Comparison of ENCODE assay signal across 8 cellular contexts in the genomic region with DNA sequence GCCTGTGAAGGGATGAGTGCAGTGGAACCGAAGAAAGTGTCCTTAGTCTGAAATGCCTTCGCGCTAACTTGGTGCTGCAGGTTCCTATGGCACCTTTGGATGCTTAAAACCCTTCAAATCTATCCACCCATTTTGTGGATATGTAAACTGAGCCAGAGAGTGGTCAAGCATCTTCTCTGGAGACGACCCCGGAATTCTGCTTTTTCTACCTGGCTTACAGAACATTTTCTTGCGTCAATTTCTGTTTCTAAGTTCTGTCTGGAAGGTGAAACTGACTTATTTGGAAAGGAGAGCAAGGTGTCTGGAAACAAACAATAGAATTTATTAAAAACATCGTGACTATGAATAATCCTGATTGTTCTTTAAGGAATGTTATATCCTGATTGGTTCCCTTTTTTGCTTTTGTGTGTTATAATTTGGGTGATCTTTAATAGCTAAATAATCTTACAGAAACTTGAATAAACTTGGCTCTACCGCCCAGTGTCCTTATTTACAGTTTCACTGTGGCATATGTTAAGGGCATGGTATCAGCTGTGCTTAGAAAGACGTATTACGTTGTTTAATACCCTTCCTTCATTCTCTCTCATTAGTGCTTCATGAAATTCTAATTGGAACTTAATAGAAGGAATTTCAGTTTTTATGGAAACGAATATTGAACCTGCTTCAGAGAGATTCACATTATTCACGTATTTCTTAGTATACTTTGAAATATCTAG. TPM values are rescaled to one million over a fixed set of nuclear protein-coding genes. Genes with fewer than 3 reads are reported as not detected.
DNase-seq lines count a peak whose midpoint lies in the region; ATAC-seq and TF ChIP-seq lines count a peak whose summit lies in the region.
"Not testable (repeated sequence)": the region's sequence is repeated elsewhere in the genome, so short reads cannot be mapped to it uniquely, and the experiment has no call there.

No MANE protein-coding gene starts in this region.

- H3K9ac ChIP-seq in iPS-15b (ENCODE audit: low read depth, low read length) (peak overlapping the region; percentile 2), neural cell (ENCODE audit: low read length) (peak overlapping the region; percentile 31)

- not testable (repeated sequence) for ATAC-seq in CD4-positive, CD25-positive, alpha-beta regulatory T cell (ENCODE audit: low read depth in 2 of 2); activated T-helper 17 cell treated with anti-CD3 and anti-CD28 coated beads, Interleukin-2, amount 50 U/mL, for 72 hours (replicated peaks); stimulated activated naive CD8-positive, alpha-beta T cell treated with anti-CD3 and anti-CD28 coated beads, Interleukin-15, amount 100 ng/mL, for 72 hours

- not testable (repeated sequence) for H3F3A ChIP-seq in PC-9 (ENCODE audit: insufficient read depth, low read depth); neural cell (ENCODE audit: insufficient read depth, low read length, poor library complexity, severe bottlenecking)

- TF ChIP-seq EP300 in neural cell (conservative IDR thresholded peaks at IDR 0.05; ENCODE audit: poor library complexity, severe bottlenecking) = not testable (repeated sequence)

- 10 to 11% methylated on average over 3 to 9 of the region's 12 CpGs for WGBS in ectodermal cell, 2 experiments

- CTCF ChIA-PET in PC-9 (lab: Charles Lee) = not testable (repeated sequence)

- not testable (repeated sequence) for H3K27me3 ChIP-seq in CD4-positive, CD25-positive, alpha-beta regulatory T cell (ENCODE audit: control insufficient read depth, insufficient read depth, low read length); HL-60 (ENCODE audit: insufficient read depth, poor library complexity, severe bottlenecking); PC-9 (ENCODE audit: insufficient read depth, low read depth); ectodermal cell (ENCODE audit: control insufficient read depth, insufficient read depth, low read length, poor library complexity, severe bottlenecking); iPS-15b (ENCODE audit: control insufficient read depth, insufficient read depth, low read length); neural cell (ENCODE audit: insufficient read depth, low read depth, low read length)

- H3K9me3 Mint-ChIP-seq in CD4-positive, CD25-positive, alpha-beta regulatory T cell; activated T-helper 17 cell treated with anti-CD3 and anti-CD28 coated beads, Interleukin-2, amount 50 U/mL, for 72 hours; stimulated activated naive CD8-positive, alpha-beta T cell treated with anti-CD3 and anti-CD28 coated beads, Interleukin-15, amount 100 ng/mL, for 72 hours: not testable (repeated sequence)

- H3K27me3 Mint-ChIP-seq in CD4-positive, CD25-positive, alpha-beta regulatory T cell; activated T-helper 17 cell treated with anti-CD3 and anti-CD28 coated beads, Interleukin-2, amount 50 U/mL, for 72 hours; stimulated activated naive CD8-positive, alpha-beta T cell treated with anti-CD3 and anti-CD28 coated beads, Interleukin-15, amount 100 ng/mL, for 72 hours: not testable (repeated sequence)

- not testable (repeated sequence) for DNase-seq in CD4-positive, CD25-positive, alpha-beta regulatory T cell; HL-60 (ENCODE audit: low read depth in 1 of 2, low spot score in 1 of 2); PC-9; stimulated activated naive CD8-positive, alpha-beta T cell treated with anti-CD3 and anti-CD28 coated beads, Interleukin-15, amount 100 ng/mL, for 72 hours

- H3K36me3 ChIP-seq in CD4-positive, CD25-positive, alpha-beta regulatory T cell (ENCODE audit: control insufficient read depth, insufficient read depth, low read length); ectodermal cell (ENCODE audit: control insufficient read depth, insufficient read depth, low read length); iPS-15b (ENCODE audit: control insufficient read depth, insufficient read depth, low read length); neural cell (ENCODE audit: insufficient read depth, low read length): not testable (repeated sequence)
- H3K36me3 ChIP-seq in PC-9 (ENCODE audit: low read depth) = peaks cover 12% of the 10 kb centered on the region

- not testable (repeated sequence) for BruUV-seq in PC-9 (replicated peaks; lab: Mats Ljungman, UMichigan)

- H3K27ac ChIP-seq in CD4-positive, CD25-positive, alpha-beta regulatory T cell (ENCODE audit: insufficient read depth, low read length, poor library complexity, severe bottlenecking); PC-9; ectodermal cell (ENCODE audit: insufficient read depth, low read depth, low read length, poor library complexity, severe bottlenecking); neural cell (ENCODE audit: low read length): not testable (repeated sequence)
- peak overlapping the region; percentile 43 for H3K27ac ChIP-seq in HL-60 (replicated peaks)

- TF ChIP-seq CTCF in HL-60 (IDR thresholded peaks at IDR 0.05; ENCODE audit: insufficient read depth, low read length); PC-9 (conservative IDR thresholded peaks at IDR 0.05); neural cell (IDR thresholded peaks at IDR 0.05; ENCODE audit: poor library complexity, severe bottlenecking): not testable (repeated sequence)

- intact Hi-C loops in PC-9 (cut with micrococcal nuclease; ENCODE audit: unreplicated experiment) = not testable (repeated sequence)

- H3K4me2 ChIP-seq in PC-9 (peak overlapping the region; percentile 97), neural cell (ENCODE audit: low read length) (peak overlapping the region; percentile 76)

- not testable (repeated sequence) for TF ChIP-seq RAD21 in neural cell (conservative IDR thresholded peaks at IDR 0.05)

- H3K9me2 ChIP-seq in PC-9 (ENCODE audit: insufficient read depth); neural cell (ENCODE audit: insufficient read depth, low read length): not testable (repeated sequence)

- H3K79me2 ChIP-seq in PC-9 (ENCODE audit: low read depth) (peaks cover 52% of the 10 kb centered on the region), neural cell (replicated peaks; ENCODE audit: insufficient read depth, low read length) (peaks cover 15% of the 10 kb centered on the region)

- peaks cover 12 to 40% (median 18%) of the 10 kb centered on the region in 4 donors for H3K4me1 Mint-ChIP-seq in CD4-positive, CD25-positive, alpha-beta regulatory T cell
- not testable (repeated sequence) for H3K4me1 Mint-ChIP-seq in activated T-helper 17 cell treated with anti-CD3 and anti-CD28 coated beads, Interleukin-2, amount 50 U/mL, for 72 hours
- H3K4me1 Mint-ChIP-seq in stimulated activated naive CD8-positive, alpha-beta T cell treated with anti-CD3 and anti-CD28 coated beads, Interleukin-15, amount 100 ng/mL, for 72 hours = peaks cover 13% of the 10 kb centered on the region

- POLR2A ChIA-PET in PC-9 (lab: Charles Lee; ENCODE audit: unreplicated experiment) = not testable (repeated sequence)

- H2AFZ ChIP-seq in PC-9; neural cell (ENCODE audit: low read depth, low read length): not testable (repeated sequence)

- H3K4me3 ChIP-seq in CD4-positive, CD25-positive, alpha-beta regulatory T cell (ENCODE audit: low read depth, low read length) = peak overlapping the region; percentile 90
- H3K4me3 ChIP-seq in HL-60 (replicated peaks; ENCODE audit: insufficient read depth, low read length) (peak overlapping the region; percentile 62), PC-9 (peak overlapping the region; percentile 63), ectodermal cell (ENCODE audit: insufficient read depth, low read depth, low read length) (peak overlapping the region; percentile 54), iPS-15b (ENCODE audit: low read depth, low read length) (peak overlapping the region; percentile 47), neural cell (ENCODE audit: low read length) (peak overlapping the region; percentile 65)

- not testable (repeated sequence) for H3K36me3 Mint-ChIP-seq in CD4-positive, CD25-positive, alpha-beta regulatory T cell
- H3K36me3 Mint-ChIP-seq in activated T-helper 17 cell treated with anti-CD3 and anti-CD28 coated beads, Interleukin-2, amount 50 U/mL, for 72 hours (ENCODE audit: low read depth) = peaks cover 50% of the 10 kb centered on the region

- peak overlapping the region; percentile 48 to 89 (median 78) for H3K27ac Mint-ChIP-seq in CD4-positive, CD25-positive, alpha-beta regulatory T cell
- peak overlapping the region; percentile 73 for H3K27ac Mint-ChIP-seq in activated T-helper 17 cell treated with anti-CD3 and anti-CD28 coated beads, Interleukin-2, amount 50 U/mL, for 72 hours
- H3K27ac Mint-ChIP-seq in stimulated activated naive CD8-positive, alpha-beta T cell treated with anti-CD3 and anti-CD28 coated beads, Interleukin-15, amount 100 ng/mL, for 72 hours = peak overlapping the region in 1 of 2 donors; percentile 22

- not testable (repeated sequence) for H3K9me3 ChIP-seq in CD4-positive, CD25-positive, alpha-beta regulatory T cell (ENCODE audit: control insufficient read depth in 2 of 2, low read length in 2 of 2); PC-9 (ENCODE audit: insufficient read depth, low read depth); ectodermal cell (ENCODE audit: control insufficient read depth, low read length); iPS-15b (ENCODE audit: control insufficient read depth, insufficient read depth, low read length); neural cell (ENCODE audit: low read length)

- H3K4me3 Mint-ChIP-seq in CD4-positive, CD25-positive, alpha-beta regulatory T cell = peak overlapping the region; percentile 92 to 96 (median 92)
- H3K4me3 Mint-ChIP-seq in activated T-helper 17 cell treated with anti-CD3 and anti-CD28 coated beads, Interleukin-2, amount 50 U/mL, for 72 hours = peak overlapping the region; percentile 92
- peak overlapping the region; percentile 78 for H3K4me3 Mint-ChIP-seq in stimulated activated naive CD8-positive, alpha-beta T cell treated with anti-CD3 and anti-CD28 coated beads, Interleukin-15, amount 100 ng/mL, for 72 hours

- H4K20me1 ChIP-seq in PC-9 (ENCODE audit: insufficient read depth); neural cell (ENCODE audit: insufficient read depth): not testable (repeated sequence)

- H3K4me1 ChIP-seq in CD4-positive, CD25-positive, alpha-beta regulatory T cell (ENCODE audit: control insufficient read depth, insufficient read depth, low read length, poor library complexity, severe bottlenecking) = peaks cover 12% of the 10 kb centered on the region
- H3K4me1 ChIP-seq in PC-9 (replicated peaks; ENCODE audit: insufficient read depth); ectodermal cell (ENCODE audit: control insufficient read depth, insufficient read depth, low read length); iPS-15b (ENCODE audit: control insufficient read depth, insufficient read depth, low read length): not testable (repeated sequence)

RNA-seq across cellular contexts. Expression of gene SUZ12, which starts 1.3 kb away (rescaled TPM):
- 36.5 TPM for total RNA-seq in CD4-positive, CD25-positive, alpha-beta regulatory T cell
- polyA plus RNA-seq in CD4-positive, CD25-positive, alpha-beta regulatory T cell = 10 to 100 TPM; 15.7 to 17.9 (median 16.5) TPM
- total RNA-seq in PC-9 (2021) = 20.1 and 27.0 TPM in 2 replicates
- total RNA-seq in activated T-helper 17 cell treated with anti-CD3 and anti-CD28 coated beads, Interleukin-2, amount 50 U/mL, for 72 hours = 10 to 100 TPM; 41.4 to 52.5 TPM
- 37.0 TPM for polyA plus RNA-seq in ectodermal cell (2013, experiment 1 of 4)
- 38.8 TPM for polyA plus RNA-seq in ectodermal cell (2013, experiment 2 of 4)
- polyA plus RNA-seq in ectodermal cell (2013, experiment 3 of 4) = 34.4 TPM
- 35.0 TPM for polyA plus RNA-seq in ectodermal cell (2013, experiment 4 of 4)
- 28.5 and 42.1 TPM in 2 replicates for polyA plus RNA-seq in neural cell
- 50.2 and 55.0 TPM in 2 replicates for polyA minus RNA-seq in neural cell

RNA-seq across cellular contexts. Expression of gene UTP6, which starts 36.6 kb away (rescaled TPM):
- total RNA-seq in CD4-positive, CD25-positive, alpha-beta regulatory T cell = 35.5 TPM
- polyA plus RNA-seq in CD4-positive, CD25-positive, alpha-beta regulatory T cell = 10 to 100 TPM; 29.0 to 61.2 (median 43.7) TPM
- 55.2 and 67.8 TPM in 2 replicates for total RNA-seq in PC-9 (2021)
- total RNA-seq in activated T-helper 17 cell treated with anti-CD3 and anti-CD28 coated beads, Interleukin-2, amount 50 U/mL, for 72 hours = 100 to 1,000 TPM in 1 of 2 donors, 10 to 100 TPM in 1; 77.8 to 112 TPM
- polyA plus RNA-seq in ectodermal cell (2013, experiment 1 of 4) = 78.2 TPM
- polyA plus RNA-seq in ectodermal cell (2013, experiment 2 of 4) = 87.5 TPM
- polyA plus RNA-seq in ectodermal cell (2013, experiment 3 of 4) = 47.3 TPM
- polyA plus RNA-seq in ectodermal cell (2013, experiment 4 of 4) = 56.4 TPM
- 147 and 151 TPM in 2 replicates for polyA plus RNA-seq in neural cell
- polyA minus RNA-seq in neural cell = 56.0 and 62.6 TPM in 2 replicates
